Comparison of ENCODE assay signal across 16 cellular contexts in the genomic region with DNA sequence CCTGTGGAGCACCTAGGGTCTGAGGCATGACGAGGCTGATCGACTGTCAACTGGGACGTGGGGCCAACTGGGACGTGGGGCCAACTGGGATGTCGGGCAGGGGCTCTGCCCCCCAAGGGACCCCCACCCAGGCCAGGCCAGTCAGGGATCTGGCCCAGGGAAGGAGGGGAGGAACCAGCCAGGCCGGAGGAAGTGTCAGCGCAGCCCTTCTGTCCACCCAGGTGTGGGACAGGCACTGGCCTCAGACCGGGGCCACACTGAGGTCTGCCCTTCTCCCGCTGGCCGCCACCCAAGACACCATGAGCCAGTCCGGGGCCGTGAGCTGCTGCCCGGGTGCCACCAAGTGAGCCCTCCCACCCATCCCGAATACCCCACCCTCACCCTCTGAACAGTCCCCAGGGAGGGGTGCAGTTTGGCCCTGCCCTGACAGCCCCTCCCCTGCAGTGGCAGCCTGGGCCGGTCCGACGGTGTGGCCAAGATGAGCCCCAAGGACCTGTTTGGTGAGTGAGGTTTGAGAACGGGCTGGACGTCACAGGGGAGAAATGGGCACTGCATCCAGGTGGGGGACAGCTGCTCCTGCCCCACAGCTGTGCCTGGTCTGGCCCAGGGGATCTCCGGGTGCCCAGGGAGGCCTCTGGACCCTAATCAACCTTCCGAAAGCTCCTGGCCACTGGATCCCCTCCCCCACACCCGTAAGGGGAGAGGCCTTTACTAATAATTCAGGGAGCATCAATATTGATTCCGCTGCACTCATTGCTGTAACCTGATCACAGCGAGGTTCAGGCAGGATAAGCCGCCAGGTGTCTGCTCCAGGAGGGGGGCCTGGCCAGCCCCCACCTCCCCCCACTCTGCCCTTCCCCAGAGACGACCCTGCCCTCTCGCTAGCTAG. TPM values are rescaled to one million over a fixed set of nuclear protein-coding genes. Genes with fewer than 3 reads are reported as not detected.
DNase-seq lines count a peak whose midpoint lies in the region; ATAC-seq and TF ChIP-seq lines count a peak whose summit lies in the region.
"Had no signal": no experiment of that assay in that cellular context is flagged by ENCODE, and none has a peak within 500 bp of the region (broad histone marks: within the 10 kb centered on the region; RNA-seq: fewer than 3 reads in every experiment).

No MANE protein-coding gene starts in this region.

- H3K27me3 Mint-ChIP-seq in activated CD4-positive, alpha-beta T cell treated with anti-CD3 and anti-CD28 coated beads, Interleukin-2, amount 10 ng/mL, durations not matched to agents 7 days and 5 days: peaks cover 13% of the 10 kb centered on the region

- H4K20me1 ChIP-seq in SK-N-SH (ENCODE audit: insufficient read depth) (no peaks in the 10 kb centered on the region), hepatocyte (ENCODE audit: insufficient read depth, poor library complexity, severe bottlenecking) (no peaks in the 10 kb centered on the region)

- POLR2A ChIA-PET in SK-N-SH (lab: Yijun Ruan, JAX): interaction anchor here (0.6 kb wide), 1 partner anchor 10 kb away, joined by 3 read pairs; no protein-coding TSS in a partner anchor
- POLR2A ChIA-PET in activated CD4-positive, alpha-beta T cell treated with anti-CD3 and anti-CD28 coated beads, Interleukin-2, amount 10 ng/mL, durations not matched to agents 7 days and 5 days (lab: Charles Lee): no interaction called here

- ATAC-seq in SK-N-SH treated with all-trans-retinoic acid at 6 μM for 48 hours (no peak), upper lobe of left lung (ENCODE audit: low FRiP score in 2 of 2) (no peak)
- ATAC-seq: gastroesophageal sphincter had no signal

- H3K4me1 Mint-ChIP-seq in activated CD4-positive, alpha-beta T cell treated with anti-CD3 and anti-CD28 coated beads, Interleukin-2, amount 10 ng/mL, durations not matched to agents 7 days and 5 days: peaks cover 8% of the 10 kb centered on the region

- H3K4me2 ChIP-seq in SK-N-SH (no peak overlapping the region), hepatocyte (peak overlapping the region; percentile 61)

- DNase-seq in SK-N-SH (peak; percentile 37), hepatocyte (ENCODE audit: low spot score) (peak; percentile 20), upper lobe of left lung (no peak), GM13976 (ENCODE audit: low spot score) (no peak)
- DNase-seq in activated CD4-positive, alpha-beta T cell treated with anti-CD3 and anti-CD28 coated beads, Interleukin-2, amount 10 ng/mL, durations not matched to agents 7 days and 5 days: no peak
- DNase-seq: activated CD4-positive, alpha-beta T cell treated with anti-CD3 and anti-CD28 coated beads for 1 hour; activated naive CD8-positive, alpha-beta T cell treated with anti-CD3 and anti-CD28 coated beads for 36 hours; caudate nucleus; KBM-7; midbrain; NCI-H1417 treated with DMSO at 0.1 percent for 48 hours; T-helper 2 cell had no signal

- no peak for TF ChIP-seq RAD21 in SK-N-SH (IDR thresholded peaks at IDR 0.05; ENCODE audit: low read length)

- H3K9ac ChIP-seq in SK-N-SH: no peak overlapping the region

- CTCF ChIA-PET in SK-N-SH (lab: Yijun Ruan, JAX): interaction anchor here (0.9 to 1.3 kb wide), 3 partner anchors 12 to 18 kb away, joined by 4 read pairs; no protein-coding TSS in a partner anchor
- CTCF ChIA-PET in activated CD4-positive, alpha-beta T cell treated with anti-CD3 and anti-CD28 coated beads, Interleukin-2, amount 10 ng/mL, durations not matched to agents 7 days and 5 days (lab: Charles Lee): no interaction called here

- H3K4me3 ChIP-seq in SK-N-SH (ENCODE audit: low read depth in 2 of 2, low read length in 1 of 2) (no peak overlapping the region), hepatocyte (no peak overlapping the region), upper lobe of left lung (no peak overlapping the region)
- H3K4me3 ChIP-seq: gastroesophageal sphincter, ovary had no signal

- no peak for TF ChIP-seq POLR2A in upper lobe of left lung (IDR thresholded peaks at IDR 0.05)

- no peaks in the 10 kb centered on the region for H3K36me3 Mint-ChIP-seq in activated CD4-positive, alpha-beta T cell treated with anti-CD3 and anti-CD28 coated beads, Interleukin-2, amount 10 ng/mL, durations not matched to agents 7 days and 5 days (ENCODE audit: low read depth)
- H3K36me3 Mint-ChIP-seq: activated naive CD8-positive, alpha-beta T cell treated with anti-CD3 and anti-CD28 coated beads for 36 hours had no signal

- no peaks in the 10 kb centered on the region for H3K9me3 ChIP-seq in SK-N-SH
- H3K9me3 ChIP-seq in hepatocyte (ENCODE audit: low read depth): no peaks in the 10 kb centered on the region
- H3K9me3 ChIP-seq in upper lobe of left lung: no peaks in the 10 kb centered on the region
- H3K9me3 ChIP-seq: gastroesophageal sphincter, ovary had no signal

- 79% methylated on average over 22 of the region's 27 CpGs for WGBS in SK-N-SH (ENCODE audit: low lambda C conversion rate)
- WGBS in hepatocyte (ENCODE audit: low lambda C conversion rate, missing lambda C conversion rate): 71% methylated on average over 23 of the region's 27 CpGs
- WGBS in upper lobe of left lung, 2 donors: 58 to 69% methylated on average over 14 of the region's 27 CpGs

- H3K9me2 ChIP-seq in SK-N-SH (no peaks in the 10 kb centered on the region), hepatocyte (replicated peaks; ENCODE audit: insufficient read depth) (no peaks in the 10 kb centered on the region)

- H3K4me1 ChIP-seq in SK-N-SH (ENCODE audit: control insufficient read depth in 1 of 2, insufficient read depth in 2 of 2, low read depth in 1 of 2, low read length in 1 of 2) (peaks cover 0 to 5% of the 10 kb centered on the region in 2 experiments; a peak in 1 of 4 replicates), hepatocyte (ENCODE audit: insufficient read depth) (peaks cover 62% of the 10 kb centered on the region), upper lobe of left lung (peaks cover 27 to 69% (median 42%) of the 10 kb centered on the region in 4 donors)

- H3K9me3 Mint-ChIP-seq in activated CD4-positive, alpha-beta T cell treated with anti-CD3 and anti-CD28 coated beads, Interleukin-2, amount 10 ng/mL, durations not matched to agents 7 days and 5 days: no peaks in the 10 kb centered on the region
- H3K9me3 Mint-ChIP-seq: activated naive CD8-positive, alpha-beta T cell treated with anti-CD3 and anti-CD28 coated beads for 36 hours; stimulated activated naive CD8-positive, alpha-beta T cell treated with anti-CD3 and anti-CD28 coated beads, Interleukin-15, Interleukin-2, amounts not matched to agents 100 ng/mL and 50 ng/mL, for 24 hours had no signal

- H3K27me3 ChIP-seq in SK-N-SH (ENCODE audit: insufficient read depth) (no peaks in the 10 kb centered on the region), hepatocyte (no peaks in the 10 kb centered on the region), upper lobe of left lung (peaks cover 0 to 20% (median 10%) of the 10 kb centered on the region in 4 donors)
- H3K27me3 ChIP-seq: ovary had no signal

- TF ChIP-seq CTCF in SK-N-SH (IDR thresholded peaks at IDR 0.05): no peak
- TF ChIP-seq CTCF in hepatocyte (IDR thresholded peaks at IDR 0.05; ENCODE audit: poor library complexity): no peak
- TF ChIP-seq CTCF in upper lobe of left lung (IDR thresholded peaks at IDR 0.05): no peak
- TF ChIP-seq CTCF in GM13976 (IDR thresholded peaks at IDR 0.05; ENCODE audit: borderline replicate concordance, control extremely low read depth, extremely low read depth, insufficient read depth, missing control alignments): no peak

- H3K36me3 ChIP-seq in SK-N-SH (replicated peaks in 1 of 2; ENCODE audit: control insufficient read depth in 1 of 2, insufficient read depth in 2 of 2, low read length in 1 of 2) (no peaks in the 10 kb centered on the region), hepatocyte (replicated peaks; ENCODE audit: insufficient read depth, low read depth) (no peaks in the 10 kb centered on the region), upper lobe of left lung (no peaks in the 10 kb centered on the region)
- H3K36me3 ChIP-seq: ovary had no signal

- no peak overlapping the region for H3K4me3 Mint-ChIP-seq in activated CD4-positive, alpha-beta T cell treated with anti-CD3 and anti-CD28 coated beads, Interleukin-2, amount 10 ng/mL, durations not matched to agents 7 days and 5 days
- H3K4me3 Mint-ChIP-seq: activated naive CD8-positive, alpha-beta T cell treated with anti-CD3 and anti-CD28 coated beads for 36 hours; stimulated activated naive CD8-positive, alpha-beta T cell treated with anti-CD3 and anti-CD28 coated beads, Interleukin-15, Interleukin-2, amounts not matched to agents 100 ng/mL and 50 ng/mL, for 24 hours had no signal

- TF ChIP-seq EP300 in SK-N-SH (IDR thresholded peaks at IDR 0.05; ENCODE audit: borderline replicate concordance in 1 of 2, low read depth in 1 of 2, low read length in 1 of 2) (no peak), upper lobe of left lung (IDR thresholded peaks at IDR 0.05) (no peak)

- no peaks in the 10 kb centered on the region for H3F3A ChIP-seq in SK-N-SH (replicated peaks; ENCODE audit: insufficient read depth)

- H3K27ac Mint-ChIP-seq in activated CD4-positive, alpha-beta T cell treated with anti-CD3 and anti-CD28 coated beads, Interleukin-2, amount 10 ng/mL, durations not matched to agents 7 days and 5 days: no peak overlapping the region
- H3K27ac Mint-ChIP-seq: activated naive CD8-positive, alpha-beta T cell treated with anti-CD3 and anti-CD28 coated beads for 36 hours; stimulated activated naive CD8-positive, alpha-beta T cell treated with anti-CD3 and anti-CD28 coated beads, Interleukin-15, Interleukin-2, amounts not matched to agents 100 ng/mL and 50 ng/mL, for 24 hours had no signal

- H3K27ac ChIP-seq in SK-N-SH (ENCODE audit: low read depth in 2 of 2, low read length in 1 of 2): no peak overlapping the region
- peak overlapping the region; percentile 68 for H3K27ac ChIP-seq in hepatocyte
- H3K27ac ChIP-seq in upper lobe of left lung: peak overlapping the region in 3 of 4 donors; percentile 7 to 49 (median 44)
- H3K27ac ChIP-seq: ovary had no signal

- H3K79me2 ChIP-seq in SK-N-SH (ENCODE audit: insufficient read depth): no peaks in the 10 kb centered on the region
- H3K79me2 ChIP-seq in hepatocyte: peaks cover 61% of the 10 kb centered on the region

- H2AFZ ChIP-seq in SK-N-SH (ENCODE audit: low read depth) (no peak overlapping the region), hepatocyte (no peak overlapping the region)

- in situ Hi-C loops in GM13976 (cut with MboI; ENCODE audit: low sequenced_read_pairs, unreplicated experiment): no loop called here

RNA-seq across cellular contexts. Expression of gene EPS8L2, which starts 3.3 kb away (rescaled TPM):
- polyA plus RNA-seq in SK-N-SH (2012; rRNA removed) (0.67 and 0.74 TPM in 2 replicates), hepatocyte (310 and 339 TPM in 2 replicates)
- polyA plus RNA-seq in SK-N-SH (2012; cell fraction: cytosol; rRNA removed): 0.42 and 0.52 TPM in 2 replicates
- 3.7 and 4.3 TPM in 2 replicates for polyA plus RNA-seq in SK-N-SH (2012; cell fraction: nucleus; rRNA removed)
- total RNA-seq in hepatocyte (135 and 157 TPM in 2 replicates), upper lobe of left lung (100 to 1,000 TPM; 120 to 497 (median 199) TPM)
- total RNA-seq in activated CD4-positive, alpha-beta T cell treated with anti-CD3 and anti-CD28 coated beads, Interleukin-2, amount 10 ng/mL, durations not matched to agents 7 days and 5 days: 10 to 100 TPM in 1 of 2 experiments, 1 to 10 TPM in 1; 7.8 to 11.9 TPM

RNA-seq across cellular contexts. Expression of gene TMEM80, which starts 13.7 kb away (rescaled TPM):
- polyA plus RNA-seq in SK-N-SH (2012; rRNA removed) (40.4 and 51.0 TPM in 2 replicates), hepatocyte (35.5 and 38.1 TPM in 2 replicates)
- polyA plus RNA-seq in SK-N-SH (2012; cell fraction: cytosol; rRNA removed): 34.3 and 36.4 TPM in 2 replicates
- polyA plus RNA-seq in SK-N-SH (2012; cell fraction: nucleus; rRNA removed): 88.5 and 114 TPM in 2 replicates
- total RNA-seq in hepatocyte (23.8 and 26.7 TPM in 2 replicates), upper lobe of left lung (10 to 100 TPM; 28.6 to 62.9 (median 36.1) TPM)
- total RNA-seq in activated CD4-positive, alpha-beta T cell treated with anti-CD3 and anti-CD28 coated beads, Interleukin-2, amount 10 ng/mL, durations not matched to agents 7 days and 5 days: 10 to 100 TPM; 39.1 to 44.7 TPM

RNA-seq across cellular contexts. Expression of gene DEAF1, which starts 14.3 kb away (rescaled TPM):
- polyA plus RNA-seq in SK-N-SH (2012; rRNA removed) (36.0 and 40.6 TPM in 2 replicates), hepatocyte (59.1 and 75.1 TPM in 2 replicates)
- 19.2 and 27.9 TPM in 2 replicates for polyA plus RNA-seq in SK-N-SH (2012; cell fraction: cytosol; rRNA removed)
- 28.1 and 32.0 TPM in 2 replicates for polyA plus RNA-seq in SK-N-SH (2012; cell fraction: nucleus; rRNA removed)
- total RNA-seq in hepatocyte (27.2 and 41.5 TPM in 2 replicates), upper lobe of left lung (10 to 100 TPM; 23.9 to 87.3 (median 35.6) TPM)
- 10 to 100 TPM; 44.0 to 48.8 TPM for total RNA-seq in activated CD4-positive, alpha-beta T cell treated with anti-CD3 and anti-CD28 coated beads, Interleukin-2, amount 10 ng/mL, durations not matched to agents 7 days and 5 days

RNA-seq across cellular contexts. Expression of gene TALDO1, which starts 37.9 kb away (rescaled TPM):
- polyA plus RNA-seq in SK-N-SH (2012; rRNA removed) (78.4 and 103 TPM in 2 replicates), hepatocyte (161 and 178 TPM in 2 replicates)
- polyA plus RNA-seq in SK-N-SH (2012; cell fraction: cytosol; rRNA removed): 84.3 and 95.6 TPM in 2 replicates
- 75.1 and 87.3 TPM in 2 replicates for polyA plus RNA-seq in SK-N-SH (2012; cell fraction: nucleus; rRNA removed)
- total RNA-seq in hepatocyte (132 and 137 TPM in 2 replicates), upper lobe of left lung (100 to 1,000 TPM; 163 to 313 (median 217) TPM)
- total RNA-seq in activated CD4-positive, alpha-beta T cell treated with anti-CD3 and anti-CD28 coated beads, Interleukin-2, amount 10 ng/mL, durations not matched to agents 7 days and 5 days: 100 to 1,000 TPM; 219 to 268 TPM

Comparison
In these comparisons a context has a peak if more than half of its experiments do, and no peak if none do; other contexts are left out.
1. DNase-seq: peak in SK-N-SH (single experiment) and hepatocyte (single experiment); none in upper lobe of left lung (0 of 2), activated CD4-positive, alpha-beta T cell treated with anti-CD3 and anti-CD28 coated beads, Interleukin-2, amount 10 ng/mL, durations not matched to agents 7 days and 5 days (single experiment) and GM13976 (single experiment).
2. H3K27ac ChIP-seq: peak in hepatocyte (single experiment) and upper lobe of left lung (3 of 4); none in SK-N-SH (0 of 2).
3. RNA of gene EPS8L2, which starts 3.3 kb away (total RNA-seq): 120 to 497 TPM in upper lobe of left lung and 135 to 157 TPM in hepatocyte; 7.8 to 11.9 TPM in activated CD4-positive, alpha-beta T cell treated with anti-CD3 and anti-CD28 coated beads, Interleukin-2, amount 10 ng/mL, durations not matched to agents 7 days and 5 days; every median in the first group is over 4 times any median in the second.